In genomic region chr1:5509664-5510452, GRCh38 we compare ENCODE assay signal across 9 cellular contexts.
DNase-seq lines count a peak whose midpoint lies in the region; ATAC-seq, FAIRE-seq and TF ChIP-seq lines count a peak whose summit lies in the region.
"Had no signal": no experiment of that assay in that cellular context is flagged by ENCODE, and none has a peak within 500 bp of the region (broad histone marks: within the 10 kb centered on the region; RNA-seq: fewer than 3 reads in every experiment).

No MANE protein-coding gene starts in this region.

- POLR2A ChIA-PET in HepG2 (lab: Yijun Ruan, JAX), result no interaction called here

- H2AFZ ChIP-seq in HepG2 (ENCODE audit: low read length), result no peak overlapping the region

- WGBS in HepG2 (ENCODE audit: low lambda C conversion rate), result 2% methylated on average over 11 of the region's 21 CpGs

- no peaks in the 10 kb centered on the region for H3K9me3 ChIP-seq in HepG2 (ENCODE audit: low read length)

- H3K27me3 ChIP-seq in HepG2 (ENCODE audit: control insufficient read depth in 1 of 2, insufficient read depth in 2 of 2, low read length in 2 of 2), result peaks cover 6 to 38% of the 10 kb centered on the region in 2 experiments

- ATAC-seq in HepG2 (peak; percentile 81), GM21825 (IDR thresholded peaks at IDR 0.05; ENCODE audit: unreplicated experiment) (no peak)

- TF ChIP-seq EP300 in HepG2 (IDR thresholded peaks at IDR 0.05; ENCODE audit: low read depth in 2 of 2, low read length in 2 of 2), result no peak
- no peak for TF ChIP-seq EP300 in HepG2 (CRISPR knock-in tag; IDR thresholded peaks at IDR 0.05; ENCODE audit: borderline replicate concordance)

- no peak overlapping the region for H3K4me3 ChIP-seq in HepG2 (replicated peaks in 1 of 3; ENCODE audit: insufficient read depth in 1 of 3, low read depth in 2 of 3, low read length in 3 of 3)

- peak; percentile 74 for DNase-seq in DMS 273 (lab: John Stamatoyannopoulos, UW; ENCODE audit: unreplicated experiment)
- no peak for DNase-seq in DMS 273 treated with DMSO at 0.1 percent for 48 hours (lab: John Stamatoyannopoulos, UW)
- peak; percentile 38 for DNase-seq in NCI-H128 (lab: John Stamatoyannopoulos, UW; ENCODE audit: unreplicated experiment)
- DNase-seq in activated CD4-positive, alpha-beta T cell treated with anti-CD3 and anti-CD28 coated beads for 4 hours, result peak; percentile 52 to 67
- DNase-seq in cerebellar cortex (ENCODE audit: low spot score), result peak; percentile 39
- peak; percentile 9 for DNase-seq in HepG2 (ENCODE audit: low spot score)
- DNase-seq in stimulated activated CD4-positive, alpha-beta T cell treated with anti-CD3 and anti-CD28 coated beads, TNF-alpha, amount 100 ng/mL, for 24 hours (ENCODE audit: low read depth in 3 of 3), result peak; percentile 56 to 68 (median 57)

- H3K4me2 ChIP-seq in HepG2 (ENCODE audit: low read depth, low read length), result no peak overlapping the region

- no TSS peak for BruUV-seq in HepG2 (replicated peaks; lab: Mats Ljungman, UMichigan)

- no peak overlapping the region for H3K27ac ChIP-seq in HepG2 (ENCODE audit: extremely low read length, insufficient read depth, low read length)

- TF ChIP-seq POLR2A in HepG2 (IDR thresholded peaks at IDR 0.05; ENCODE audit: insufficient read depth in 1 of 2, low read depth in 2 of 2, low read length in 2 of 2), result no peak

- H3K79me2 ChIP-seq in HepG2 (ENCODE audit: insufficient read depth, low read length), result no peaks in the 10 kb centered on the region

- TF ChIP-seq RAD21 in HepG2 (CRISPR knock-in tag; IDR thresholded peaks at IDR 0.05), result peak; percentile 76; the same call in 1 of the 2 replicates

- no peaks in the 10 kb centered on the region for H3K36me3 ChIP-seq in HepG2 (replicated peaks in 1 of 2; ENCODE audit: control insufficient read depth in 1 of 2, insufficient read depth in 2 of 2, low read length in 2 of 2)

- in situ Hi-C loops in HepG2 (cut with HindIII; ENCODE audit: extremely low pct_ligation_motif_present, low pct_unique_long_range_greater_than_20kb), result loop anchor here (5.0 kb wide), 3 partner anchors 112 to 467 kb away; no protein-coding TSS in a partner anchor

- TF ChIP-seq CTCF in HepG2 (CRISPR knock-in tag; IDR thresholded peaks at IDR 0.05), result peak; percentile 85

- intact Hi-C loops in HepG2 (cut with micrococcal nuclease; ENCODE audit: unreplicated experiment), result loop anchor here (5.0 kb wide), 1 partner anchor 407 kb away; no protein-coding TSS in a partner anchor

- no peaks in the 10 kb centered on the region for H3K4me1 ChIP-seq in HepG2 (ENCODE audit: insufficient read depth, low read length)

- CTCF ChIA-PET in HepG2 (lab: Yijun Ruan, JAX; ENCODE audit: low intra/inter-chr PET ratio, low total read pairs), result interaction anchor here (1.4 to 2.7 kb wide), 3 partner anchors 111 to 465 kb away, joined by 3 to 14 read pairs (median 13); no protein-coding TSS in a partner anchor

- no peak for FAIRE-seq in HepG2 (lab: Jason Lieb, UNC)
- FAIRE-seq: A204.1 had no signal

- no peaks in the 10 kb centered on the region for H4K20me1 ChIP-seq in HepG2 (ENCODE audit: insufficient read depth, low read length)

- H3K9ac ChIP-seq in HepG2 (ENCODE audit: insufficient read depth, low read depth, low read length), result no peak overlapping the region

TF ChIP-seq in HepG2, 621 proteins besides CTCF, POLR2A, EP300 and RAD21 (continues in another document):
- no peak for TF ChIP-seq ZBTB20 (CRISPR knock-in tag; IDR thresholded peaks at IDR 0.05; ENCODE audit: borderline replicate concordance, low read depth)
- TF ChIP-seq TMF1 (CRISPR knock-in tag; IDR thresholded peaks at IDR 0.05; ENCODE audit: low read depth), result no peak
- TF ChIP-seq XRCC5 (optimal IDR thresholded peaks at IDR 0.05; ENCODE audit: low read length), result peak; percentile 40
- TF ChIP-seq PCBP1 (IDR thresholded peaks at IDR 0.05; ENCODE audit: borderline replicate concordance, low read depth, low read length), result 0 out of 2 replicates have a peak, but pooled peaks have one; percentile 61
- peak; percentile 30; the same call in 1 of the 2 replicates for TF ChIP-seq KDM2A (CRISPR knock-in tag; IDR thresholded peaks at IDR 0.05; ENCODE audit: borderline replicate concordance, low read depth)
- TF ChIP-seq NFIB (CRISPR knock-in tag; IDR thresholded peaks at IDR 0.05; ENCODE audit: borderline replicate concordance), result no peak
- TF ChIP-seq ZNF383 (CRISPR knock-in tag; IDR thresholded peaks at IDR 0.05; ENCODE audit: borderline replicate concordance), result no peak
- no peak for TF ChIP-seq FOXK2 (IDR thresholded peaks at IDR 0.05)
- no peak for TF ChIP-seq RFX1 (IDR thresholded peaks at IDR 0.05)
- TF ChIP-seq NPAS2 (CRISPR knock-in tag; IDR thresholded peaks at IDR 0.05; ENCODE audit: borderline replicate concordance), result no peak
- TF ChIP-seq CREBL2 (CRISPR knock-in tag; IDR thresholded peaks at IDR 0.05; ENCODE audit: borderline replicate concordance), result no peak
- no peak for TF ChIP-seq AFF4 (CRISPR knock-in tag; IDR thresholded peaks at IDR 0.05)
- no peak for TF ChIP-seq BRF2 (CRISPR knock-in tag; IDR thresholded peaks at IDR 0.05)
- TF ChIP-seq HMGA1 (CRISPR knock-in tag; conservative IDR thresholded peaks at IDR 0.05), result no peak
- no peak for TF ChIP-seq ZNF354B (CRISPR knock-in tag; IDR thresholded peaks at IDR 0.05)
- TF ChIP-seq MIER2 (CRISPR knock-in tag; IDR thresholded peaks at IDR 0.05), result no peak
- no peak for TF ChIP-seq ZNF317 (CRISPR knock-in tag; IDR thresholded peaks at IDR 0.05)
- no peak for TF ChIP-seq ZNF143 (CRISPR knock-in tag; IDR thresholded peaks at IDR 0.05)
- TF ChIP-seq ZFP90 (CRISPR knock-in tag; IDR thresholded peaks at IDR 0.05; ENCODE audit: borderline replicate concordance), result no peak
- no peak for TF ChIP-seq ZBTB43 (CRISPR knock-in tag; conservative IDR thresholded peaks at IDR 0.05)
- TF ChIP-seq PAWR (CRISPR knock-in tag; IDR thresholded peaks at IDR 0.05; ENCODE audit: borderline replicate concordance), result no peak
- no peak for TF ChIP-seq ZBTB44 (CRISPR knock-in tag; IDR thresholded peaks at IDR 0.05)
